ENCODE assay signal across 2 cellular contexts in the genomic region with DNA sequence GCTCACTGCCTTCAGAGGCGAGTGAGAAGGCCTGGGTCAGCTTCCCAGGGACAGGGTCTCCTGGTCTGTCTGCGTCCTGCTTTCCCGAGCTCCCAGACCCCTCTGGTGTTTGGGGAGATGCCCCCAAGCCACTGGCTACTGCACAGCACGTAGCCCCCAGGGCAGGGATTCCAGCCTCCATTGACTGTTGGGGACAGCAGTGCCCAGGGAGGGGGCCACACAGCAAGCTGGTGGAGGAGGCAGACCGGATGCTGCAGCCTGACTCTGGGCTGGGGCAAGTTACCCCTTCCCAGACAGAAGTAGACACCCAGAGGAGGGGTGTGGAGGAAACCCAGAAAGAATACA.
TF ChIP-seq lines count a peak whose summit lies in the region.

No MANE protein-coding gene starts in this region.

TF ChIP-seq in SK-N-SH, 30 proteins besides CTCF, POLR2A, EP300 and RAD21:
- TF ChIP-seq, protein P1, sequence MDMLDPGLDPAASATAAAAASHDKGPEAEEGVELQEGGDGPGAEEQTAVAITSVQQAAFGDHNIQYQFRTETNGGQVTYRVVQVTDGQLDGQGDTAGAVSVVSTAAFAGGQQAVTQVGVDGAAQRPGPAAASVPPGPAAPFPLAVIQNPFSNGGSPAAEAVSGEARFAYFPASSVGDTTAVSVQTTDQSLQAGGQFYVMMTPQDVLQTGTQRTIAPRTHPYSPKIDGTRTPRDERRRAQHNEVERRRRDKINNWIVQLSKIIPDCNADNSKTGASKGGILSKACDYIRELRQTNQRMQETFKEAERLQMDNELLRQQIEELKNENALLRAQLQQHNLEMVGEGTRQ (IDR thresholded peaks at IDR 0.05; ENCODE audit: borderline replicate concordance, low read depth, low read length): no peak
- TF ChIP-seq SIN3A (IDR thresholded peaks at IDR 0.05; ENCODE audit: borderline replicate concordance, low read depth, low read length) (no peak), RFX5 (IDR thresholded peaks at IDR 0.05; ENCODE audit: low read length) (no peak)
- TF ChIP-seq, protein P2, sequence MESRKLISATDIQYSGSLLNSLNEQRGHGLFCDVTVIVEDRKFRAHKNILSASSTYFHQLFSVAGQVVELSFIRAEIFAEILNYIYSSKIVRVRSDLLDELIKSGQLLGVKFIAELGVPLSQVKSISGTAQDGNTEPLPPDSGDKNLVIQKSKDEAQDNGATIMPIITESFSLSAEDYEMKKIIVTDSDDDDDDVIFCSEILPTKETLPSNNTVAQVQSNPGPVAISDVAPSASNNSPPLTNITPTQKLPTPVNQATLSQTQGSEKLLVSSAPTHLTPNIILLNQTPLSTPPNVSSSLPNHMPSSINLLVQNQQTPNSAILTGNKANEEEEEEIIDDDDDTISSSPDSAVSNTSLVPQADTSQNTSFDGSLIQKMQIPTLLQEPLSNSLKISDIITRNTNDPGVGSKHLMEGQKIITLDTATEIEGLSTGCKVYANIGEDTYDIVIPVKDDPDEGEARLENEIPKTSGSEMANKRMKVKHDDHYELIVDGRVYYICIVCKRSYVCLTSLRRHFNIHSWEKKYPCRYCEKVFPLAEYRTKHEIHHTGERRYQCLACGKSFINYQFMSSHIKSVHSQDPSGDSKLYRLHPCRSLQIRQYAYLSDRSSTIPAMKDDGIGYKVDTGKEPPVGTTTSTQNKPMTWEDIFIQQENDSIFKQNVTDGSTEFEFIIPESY (IDR thresholded peaks at IDR 0.05; ENCODE audit: borderline replicate concordance, low read depth): no peak
TF ChIP-seq in SK-N-SH: peak in this region for 0.

TF ChIP-seq in SK-N-SH treated with all-trans-retinoic acid at 6 μM for 48 hours, 23 proteins besides CTCF, POLR2A, EP300 and RAD21:
- TF ChIP-seq, protein P3, sequence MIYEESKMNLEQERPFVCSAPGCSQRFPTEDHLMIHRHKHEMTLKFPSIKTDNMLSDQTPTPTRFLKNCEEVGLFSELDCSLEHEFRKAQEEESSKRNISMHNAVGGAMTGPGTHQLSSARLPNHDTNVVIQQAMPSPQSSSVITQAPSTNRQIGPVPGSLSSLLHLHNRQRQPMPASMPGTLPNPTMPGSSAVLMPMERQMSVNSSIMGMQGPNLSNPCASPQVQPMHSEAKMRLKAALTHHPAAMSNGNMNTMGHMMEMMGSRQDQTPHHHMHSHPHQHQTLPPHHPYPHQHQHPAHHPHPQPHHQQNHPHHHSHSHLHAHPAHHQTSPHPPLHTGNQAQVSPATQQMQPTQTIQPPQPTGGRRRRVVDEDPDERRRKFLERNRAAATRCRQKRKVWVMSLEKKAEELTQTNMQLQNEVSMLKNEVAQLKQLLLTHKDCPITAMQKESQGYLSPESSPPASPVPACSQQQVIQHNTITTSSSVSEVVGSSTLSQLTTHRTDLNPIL (CRISPR knock-in tag; IDR thresholded peaks at IDR 0.05; ENCODE audit: low read depth): no peak
- TF ChIP-seq ZC3H10 (CRISPR knock-in tag; IDR thresholded peaks at IDR 0.05): no peak
